ENCODE assay signal across 9 cellular contexts in genomic region chr16:56861092-56861610, GRCh38. TPM values are rescaled to one million over a fixed set of nuclear protein-coding genes. Genes with fewer than 3 reads are reported as not detected.
A peak's percentile ranks its signal among the peaks of the same experiment; 100 is the strongest.
DNase-seq lines count a peak whose midpoint lies in the region; ATAC-seq and TF ChIP-seq lines count a peak whose summit lies in the region.
"Had no signal": no experiment of that assay in that cellular context is flagged by ENCODE, and none has a peak within 500 bp of the region (broad histone marks: within the 10 kb centered on the region; RNA-seq: fewer than 3 reads in every experiment).

No MANE protein-coding gene starts in this region.

- H3K27ac ChIP-seq in CD8-positive, alpha-beta memory T cell (ENCODE audit: low read depth, low read length), result no peak overlapping the region
- peak overlapping the region; percentile 68 for H3K27ac ChIP-seq in WERI-Rb-1

- peaks cover 50% of the 10 kb centered on the region for H3K4me1 ChIP-seq in CD8-positive, alpha-beta memory T cell (ENCODE audit: insufficient read depth, low read length)

- H3K27me3 ChIP-seq in CD8-positive, alpha-beta memory T cell (ENCODE audit: insufficient read depth, low read length, poor library complexity, severe bottlenecking), result no peaks in the 10 kb centered on the region
- no peaks in the 10 kb centered on the region for H3K27me3 ChIP-seq in WERI-Rb-1 (ENCODE audit: insufficient read depth, low read depth, severe bottlenecking)

- H3K4me3 Mint-ChIP-seq in CD8-positive, alpha-beta memory T cell, result peak overlapping the region in 6 of 7 donors; percentile 47 to 87 (median 82)

- H3K4me1 Mint-ChIP-seq in CD8-positive, alpha-beta memory T cell, result peaks cover 42 to 61% (median 53%) of the 10 kb centered on the region in 3 donors

- no peak for DNase-seq in CD8-positive, alpha-beta memory T cell
- peak; percentile 74 for DNase-seq in WERI-Rb-1
- DNase-seq in myocyte (ENCODE audit: low read depth), result peak; percentile 68
- DNase-seq in anterior cingulate cortex (lab: John Stamatoyannopoulos, UW), result no peak
- no peak for DNase-seq in HT-29 (ENCODE audit: low spot score)
- DNase-seq: midbrain had no signal

- H3K27me3 Mint-ChIP-seq in CD8-positive, alpha-beta memory T cell, result no peaks in the 10 kb centered on the region

- H3K4me3 ChIP-seq in CD8-positive, alpha-beta memory T cell (ENCODE audit: low read length), result peak overlapping the region; percentile 27
- H3K4me3 ChIP-seq in WERI-Rb-1 (ENCODE audit: low read depth, low read length), result no peak overlapping the region

- no peak for TF ChIP-seq CTCF in WERI-Rb-1 (IDR thresholded peaks at IDR 0.05; ENCODE audit: low read depth, low read length)

- POLR2A ChIA-PET in CD8-positive, alpha-beta memory T cell (lab: Charles Lee), result no interaction called here

- CTCF ChIA-PET in CD8-positive, alpha-beta memory T cell (lab: Charles Lee), result interaction anchor here (0.6 to 3.4 kb wide), 4 partner anchors 7 to 180 kb away, joined by 3 to 19 read pairs (median 3); no protein-coding TSS in a partner anchor

- no peaks in the 10 kb centered on the region for H3K9me3 ChIP-seq in CD8-positive, alpha-beta memory T cell (ENCODE audit: low read length)
- H3K9me3 ChIP-seq in WERI-Rb-1 (ENCODE audit: severe bottlenecking), result no peaks in the 10 kb centered on the region

- H3K9me3 Mint-ChIP-seq in CD8-positive, alpha-beta memory T cell, result no peaks in the 10 kb centered on the region

- H3K36me3 ChIP-seq in CD8-positive, alpha-beta memory T cell (ENCODE audit: insufficient read depth, low read length), result no peaks in the 10 kb centered on the region
- H3K36me3 ChIP-seq in WERI-Rb-1, result no peaks in the 10 kb centered on the region

- H3K27ac Mint-ChIP-seq in CD8-positive, alpha-beta memory T cell, result peak overlapping the region; percentile 43 to 97 (median 96)

- H3K36me3 Mint-ChIP-seq in CD8-positive, alpha-beta memory T cell, result no peaks in the 10 kb centered on the region

- ATAC-seq in HG02759 (IDR thresholded peaks at IDR 0.05; ENCODE audit: unreplicated experiment), result peak; percentile 5
- no peak for ATAC-seq in HG02642 (IDR thresholded peaks at IDR 0.05; ENCODE audit: poor library complexity, unreplicated experiment)
- no peak for ATAC-seq in GM19395 (IDR thresholded peaks at IDR 0.05; ENCODE audit: unreplicated experiment)

RNA-seq across cellular contexts. Expression of gene SLC12A3, which starts 3.9 kb away (rescaled TPM):
- total RNA-seq in CD8-positive, alpha-beta memory T cell, result not detected
- polyA plus RNA-seq in CD8-positive, alpha-beta memory T cell, result not detected
- 0.16 TPM in 1 of 2 replicates, not detected in the other for total RNA-seq in myocyte
- polyA plus RNA-seq in myocyte (2012), result 0.06 TPM
- not detected in 2 replicates for total RNA-seq in HT-29 (2014; rRNA removed; shearing (Covaris generic))

Comparison
In these comparisons a context has a peak if more than half of its experiments do, and no peak if none do; other contexts are left out.
1. DNase-seq: peak in WERI-Rb-1 (single experiment) and myocyte (single experiment); none in CD8-positive, alpha-beta memory T cell (0 of 5), anterior cingulate cortex (0 of 58) and HT-29 (single experiment).